ENCODE assay signal across 16 cellular contexts in genomic region chr20:1657556-1658334, GRCh38. TPM values are rescaled to one million over a fixed set of nuclear protein-coding genes. Genes with fewer than 3 reads are reported as not detected.
DNase-seq lines count a peak whose midpoint lies in the region; FAIRE-seq and TF ChIP-seq lines count a peak whose summit lies in the region.
"Had no signal": no experiment of that assay in that cellular context is flagged by ENCODE, and none has a peak within 500 bp of the region (broad histone marks: within the 10 kb centered on the region; RNA-seq: fewer than 3 reads in every experiment).

SIRPG (minus strand) TSS chr20:1657779; CDS start chr20:1657714, 65 bp downstream.

- POLR2A ChIA-PET in OCI-LY7 (lab: Charles Lee): no interaction called here

- TF ChIP-seq CTCF in HL-60 (IDR thresholded peaks at IDR 0.05; ENCODE audit: insufficient read depth, low read length): no peak
- no peak for TF ChIP-seq CTCF in esophagus muscularis mucosa (IDR thresholded peaks at IDR 0.05)
- TF ChIP-seq CTCF in OCI-LY7 (conservative IDR thresholded peaks at IDR 0.05; ENCODE audit: low read length): no peak
- no peak for TF ChIP-seq CTCF in kidney (IDR thresholded peaks at IDR 0.05; ENCODE audit: borderline replicate concordance, extremely low read depth, insufficient read depth)

- TF ChIP-seq POLR2A in esophagus muscularis mucosa (IDR thresholded peaks at IDR 0.05; ENCODE audit: low read depth): no peak

- CTCF ChIA-PET in OCI-LY7 (lab: Charles Lee; ENCODE audit: unreplicated experiment): no interaction called here

- BruUV-seq in OCI-LY7 (replicated peaks; lab: Mats Ljungman, UMichigan): no TSS peak

- intact Hi-C loops in T-helper 2 cell treated with Interferon-gamma antibody and Interleukin-4, amounts not matched to agents 100 ng/mL and 5 ng/mL, for 36 hours (cut with micrococcal nuclease): loop anchor here (2.0 to 10.0 kb wide), 3 partner anchors 35 to 813 kb away; no protein-coding TSS in a partner anchor
- intact Hi-C loops in esophagus muscularis mucosa (cut with DNase I) (no loop called here), OCI-LY7 (cut with micrococcal nuclease; ENCODE audit: unreplicated experiment) (no loop called here), kidney (cut with DNase I) (no loop called here)

- H3K36me3 ChIP-seq in esophagus muscularis mucosa: no peaks in the 10 kb centered on the region
- no peaks in the 10 kb centered on the region for H3K36me3 ChIP-seq in OCI-LY7 (ENCODE audit: insufficient read depth, low read length)
- H3K36me3 ChIP-seq in kidney (ENCODE audit: control insufficient read depth in 1 of 2, insufficient read depth in 2 of 2, low read length in 2 of 2): no peaks in the 10 kb centered on the region
- H3K36me3 ChIP-seq: BE2C, gastrocnemius medialis, stomach had no signal

- H3K4me1 ChIP-seq in esophagus muscularis mucosa: no peaks in the 10 kb centered on the region
- no peaks in the 10 kb centered on the region for H3K4me1 ChIP-seq in OCI-LY7 (ENCODE audit: insufficient read depth, low read length, poor library complexity, severe bottlenecking)
- no peaks in the 10 kb centered on the region for H3K4me1 ChIP-seq in kidney (ENCODE audit: control insufficient read depth in 1 of 2, insufficient read depth in 1 of 2, low read depth in 1 of 2, low read length in 2 of 2)
- H3K4me1 ChIP-seq: BE2C, body of pancreas, gastrocnemius medialis, psoas muscle, stomach had no signal

- no peaks in the 10 kb centered on the region for H3K79me2 ChIP-seq in OCI-LY7 (ENCODE audit: insufficient read depth, low read depth, low read length)

- H3K27me3 ChIP-seq in HL-60 (ENCODE audit: insufficient read depth, poor library complexity, severe bottlenecking): no peaks in the 10 kb centered on the region
- H3K27me3 ChIP-seq in esophagus muscularis mucosa: no peaks in the 10 kb centered on the region
- H3K27me3 ChIP-seq: BE2C, body of pancreas, gastrocnemius medialis, stomach had no signal

- peak within 1 kb of the TSS; percentile 53 for H3K27ac ChIP-seq in HL-60 (replicated peaks)
- no peak within 1 kb of the TSS for H3K27ac ChIP-seq in esophagus muscularis mucosa (replicated peaks in 1 of 4)
- H3K27ac ChIP-seq in OCI-LY7 (ENCODE audit: low read depth, low read length, poor library complexity, severe bottlenecking): no peak within 1 kb of the TSS
- no peak within 1 kb of the TSS for H3K27ac ChIP-seq in kidney (ENCODE audit: low read depth in 2 of 2, low read length in 2 of 2)
- H3K27ac ChIP-seq: body of pancreas, gastrocnemius medialis, psoas muscle had no signal

- no peaks in the 10 kb centered on the region for H3K9me2 ChIP-seq in OCI-LY7 (ENCODE audit: insufficient read depth, low read length)

- H3K4me3 ChIP-seq in HL-60 (replicated peaks; ENCODE audit: insufficient read depth, low read length) (no peak within 1 kb of the TSS), esophagus muscularis mucosa (no peak within 1 kb of the TSS), OCI-LY7 (ENCODE audit: low read depth, low read length, poor library complexity, severe bottlenecking) (no peak within 1 kb of the TSS), kidney (ENCODE audit: low read length in 2 of 2) (no peak within 1 kb of the TSS)
- H3K4me3 ChIP-seq: body of pancreas, gastrocnemius medialis, psoas muscle, stomach had no signal

- H3K4me2 ChIP-seq in OCI-LY7 (ENCODE audit: low read length): no peak within 1 kb of the TSS

- FAIRE-seq in kidney (lab: Jason Lieb, UNC): no peak
- FAIRE-seq: islet of Langerhans had no signal

- no peak for TF ChIP-seq EP300 in esophagus muscularis mucosa (IDR thresholded peaks at IDR 0.05)

- no peak within 1 kb of the TSS for H3K9ac ChIP-seq in kidney (ENCODE audit: low read length in 2 of 2)

- H2AFZ ChIP-seq in OCI-LY7 (ENCODE audit: low read length): no peak within 1 kb of the TSS

- peak; percentile 36 to 46 for DNase-seq in AML-193 (lab: John Stamatoyannopoulos, UW)
- DNase-seq in HL-60 (ENCODE audit: low read depth in 1 of 2, low spot score in 1 of 2): peak in 1 of 2 experiments; percentile 69
- peak; percentile 74 for DNase-seq in esophagus muscularis mucosa (ENCODE audit: extremely low spot score)
- no peak for DNase-seq in DMS 273 treated with DMSO at 0.1 percent for 48 hours (lab: John Stamatoyannopoulos, UW)
- no peak for DNase-seq in NCI-H1436 treated with DMSO at 0.1 percent for 48 hours (lab: John Stamatoyannopoulos, UW)
- DNase-seq in OCI-LY7 (ENCODE audit: low spot score): no peak
- no peak for DNase-seq in kidney
- DNase-seq: BE2C; body of pancreas; gastrocnemius medialis; GOT3; psoas muscle; stimulated activated CD4-positive, alpha-beta T cell treated with anti-CD3 and anti-CD28 coated beads, Interleukin-4, amount 100 ng/mL, for 4 hours; stomach had no signal

- 68% methylated on average over 5 of the region's 5 CpGs for WGBS in esophagus muscularis mucosa

- H4K20me1 ChIP-seq in OCI-LY7 (ENCODE audit: insufficient read depth, low read length): no peaks in the 10 kb centered on the region

- H3K9me3 ChIP-seq in esophagus muscularis mucosa (no peaks in the 10 kb centered on the region), OCI-LY7 (ENCODE audit: low read length) (no peaks in the 10 kb centered on the region), kidney (ENCODE audit: control insufficient read depth in 1 of 2, low read length in 2 of 2) (peaks cover 0 to 4% of the 10 kb centered on the region in 2 donors)
- H3K9me3 ChIP-seq: BE2C, body of pancreas, gastrocnemius medialis, psoas muscle had no signal

RNA-seq across cellular contexts. Expression of gene SIRPG, which starts in this region (rescaled TPM):
- 65.4 and 68.0 TPM in 2 replicates for total RNA-seq in T-helper 2 cell treated with Interferon-gamma antibody and Interleukin-4, amounts not matched to agents 100 ng/mL and 5 ng/mL, for 36 hours
- total RNA-seq in esophagus muscularis mucosa: not detected
- not detected in 2 replicates for total RNA-seq in OCI-LY7 (2014; rRNA removed; shearing (Covaris generic))
- not detected in 2 replicates for total RNA-seq in OCI-LY7 (2022)
- total RNA-seq in kidney: 2.5 TPM
- not detected for polyA plus RNA-seq in kidney (ENCODE audit: insufficient read depth, low read depth, low replicate concordance)
- total RNA-seq: body of pancreas, gastrocnemius medialis had no signal

Comparison
In these comparisons a context has a peak if more than half of its experiments do, and no peak if none do; other contexts are left out.
1. RNA of gene SIRPG (total RNA-seq): 65.4 to 68.0 TPM in T-helper 2 cell treated with Interferon-gamma antibody and Interleukin-4, amounts not matched to agents 100 ng/mL and 5 ng/mL, for 36 hours; 2.5 TPM in kidney (single experiment), not detected in esophagus muscularis mucosa and not detected in OCI-LY7; every median in the first group is over 10 times any median in the second.
2. Peak in DNase-seq in esophagus muscularis mucosa; RNA of the gene not detected or under 1 TPM.
3. DNase-seq: peak in AML-193 (2 of 2); none in DMS 273 treated with DMSO at 0.1 percent for 48 hours (single experiment), NCI-H1436 treated with DMSO at 0.1 percent for 48 hours (single experiment), OCI-LY7 (single experiment) and kidney (single experiment).